24 cellular contexts compared by ENCODE assay signal in genomic region chr13:97477824-97478223, GRCh38.
"Had no signal": no experiment of that assay in that cellular context is flagged by ENCODE, and none has a peak within 500 bp of the region (broad histone marks: within the 10 kb centered on the region; RNA-seq: fewer than 3 reads in every experiment).

No MANE protein-coding gene starts in this region.

- H3K36me3 Mint-ChIP-seq: memory B cell; naive B cell; stimulated activated naive B cell treated with anti-CD40 and anti-IgM and Interleukin-4, amounts not matched to agents 10 μg/mL and 1 μg/mL and 100 μg/mL, for 72 hours had no signal

- H3K27me3 ChIP-seq: heart right ventricle, spleen, testis, tibial nerve, upper lobe of right lung, vagina had no signal

- H3K27me3 Mint-ChIP-seq: memory B cell; stimulated activated naive CD8-positive, alpha-beta T cell treated with anti-CD3 and anti-CD28 coated beads, Interleukin-15, amount 100 ng/mL, for 72 hours had no signal

- FAIRE-seq: colon, islet of Langerhans had no signal

- H3K4me3 Mint-ChIP-seq: endodermal cell; memory B cell; naive B cell; nephron; stimulated activated naive B cell treated with anti-CD40 and anti-IgM and Interleukin-4, amounts not matched to agents 10 μg/mL and 1 μg/mL and 100 μg/mL, for 72 hours; stimulated activated naive CD8-positive, alpha-beta T cell treated with anti-CD3 and anti-CD28 coated beads, Interleukin-15, amount 100 ng/mL, for 72 hours had no signal

- H3K9me3 Mint-ChIP-seq: endodermal cell; memory B cell; naive B cell; nephron; stimulated activated naive B cell treated with anti-CD40 and anti-IgM and Interleukin-4, amounts not matched to agents 10 μg/mL and 1 μg/mL and 100 μg/mL, for 72 hours; stimulated activated naive CD8-positive, alpha-beta T cell treated with anti-CD3 and anti-CD28 coated beads, Interleukin-15, amount 100 ng/mL, for 72 hours had no signal

- H3K4me1 Mint-ChIP-seq: memory B cell; stimulated activated naive B cell treated with anti-CD40 and anti-IgM and Interleukin-4, amounts not matched to agents 10 μg/mL and 1 μg/mL and 100 μg/mL, for 72 hours; stimulated activated naive CD8-positive, alpha-beta T cell treated with anti-CD3 and anti-CD28 coated beads, Interleukin-15, amount 100 ng/mL, for 72 hours had no signal

- ATAC-seq: heart right ventricle; lower lobe of right lung; sciatic nerve; stimulated activated naive B cell treated with anti-CD40 and anti-IgM and Interleukin-4, amounts not matched to agents 10 μg/mL and 1 μg/mL and 100 μg/mL, for 72 hours; stimulated activated naive CD8-positive, alpha-beta T cell treated with anti-CD3 and anti-CD28 coated beads, Interleukin-15, amount 100 ng/mL, for 72 hours; upper lobe of right lung had no signal

- H3K4me3 ChIP-seq: heart right ventricle, left ventricle myocardium inferior, lower lobe of right lung, spleen, testis, tibial nerve, upper lobe of right lung, vagina had no signal

- H3K27ac ChIP-seq: heart right ventricle, left ventricle myocardium inferior, lower lobe of right lung, spleen, testis, tibial nerve, upper lobe of right lung, vagina had no signal

- H3K27ac Mint-ChIP-seq: endodermal cell; memory B cell; naive B cell; stimulated activated naive B cell treated with anti-CD40 and anti-IgM and Interleukin-4, amounts not matched to agents 10 μg/mL and 1 μg/mL and 100 μg/mL, for 72 hours had no signal

- DNase-seq: dermis blood vessel endothelial cell; effector CD4-positive, alpha-beta T cell; endodermal cell; foreskin melanocyte; heart right ventricle; hypothalamus; left ventricle myocardium inferior; lower lobe of right lung; naive B cell; posterior cingulate gyrus; spleen; stimulated activated CD4-positive, alpha-beta T cell treated with anti-CD3 and anti-CD28 coated beads, Interleukin-2, amount 100 ng/mL, for 24 hours; stimulated activated CD4-positive, alpha-beta T cell treated with anti-CD3 and anti-CD28 coated beads, Interleukin-4, amount 100 ng/mL, for 4 hours; stimulated activated naive B cell treated with anti-CD40 and anti-IgM and Interleukin-4, amounts not matched to agents 10 μg/mL and 1 μg/mL and 100 μg/mL, for 72 hours; stimulated activated naive CD8-positive, alpha-beta T cell treated with anti-CD3 and anti-CD28 coated beads, Interleukin-15, amount 100 ng/mL, for 72 hours; testis; upper lobe of right lung had no signal
